1 cellular context compared by ENCODE assay signal in the genomic region with DNA sequence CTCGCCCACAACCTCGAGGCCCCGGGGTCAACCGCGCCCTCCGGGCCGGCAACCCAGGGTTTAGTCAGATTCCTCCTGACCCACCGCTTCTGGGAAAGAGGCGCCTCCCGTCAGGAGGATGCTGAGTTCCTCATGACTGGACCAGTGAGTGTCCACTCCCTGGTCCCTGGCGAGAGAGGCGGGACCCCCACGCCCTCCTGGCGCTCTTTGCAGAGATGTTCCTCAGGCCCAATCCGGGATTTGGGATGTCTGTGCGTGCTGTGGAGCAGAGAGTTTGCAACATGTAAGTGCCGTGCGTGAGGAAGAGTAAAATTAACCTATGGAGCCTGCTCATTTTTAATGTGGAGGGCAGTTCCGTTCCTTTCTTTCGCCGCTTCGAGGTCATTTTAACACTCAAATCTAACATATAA.
A peak's percentile ranks its signal among the peaks of the same experiment; 100 is the strongest.
TF ChIP-seq lines count a peak whose summit lies in the region.

No MANE protein-coding gene starts in this region.

TF ChIP-seq in HepG2, 621 proteins besides CTCF, POLR2A, EP300 and RAD21 (continued from another document and continues in another):
- TF ChIP-seq, protein P1, sequence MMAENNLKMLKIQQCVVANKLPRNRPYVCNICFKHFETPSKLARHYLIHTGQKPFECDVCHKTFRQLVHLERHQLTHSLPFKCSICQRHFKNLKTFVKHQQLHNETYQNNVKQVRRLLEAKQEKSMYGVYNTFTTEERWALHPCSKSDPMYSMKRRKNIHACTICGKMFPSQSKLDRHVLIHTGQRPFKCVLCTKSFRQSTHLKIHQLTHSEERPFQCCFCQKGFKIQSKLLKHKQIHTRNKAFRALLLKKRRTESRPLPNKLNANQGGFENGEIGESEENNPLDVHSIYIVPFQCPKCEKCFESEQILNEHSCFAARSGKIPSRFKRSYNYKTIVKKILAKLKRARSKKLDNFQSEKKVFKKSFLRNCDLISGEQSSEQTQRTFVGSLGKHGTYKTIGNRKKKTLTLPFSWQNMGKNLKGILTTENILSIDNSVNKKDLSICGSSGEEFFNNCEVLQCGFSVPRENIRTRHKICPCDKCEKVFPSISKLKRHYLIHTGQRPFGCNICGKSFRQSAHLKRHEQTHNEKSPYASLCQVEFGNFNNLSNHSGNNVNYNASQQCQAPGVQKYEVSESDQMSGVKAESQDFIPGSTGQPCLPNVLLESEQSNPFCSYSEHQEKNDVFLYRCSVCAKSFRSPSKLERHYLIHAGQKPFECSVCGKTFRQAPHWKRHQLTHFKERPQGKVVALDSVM (CRISPR knock-in tag; IDR thresholded peaks at IDR 0.05): 0 out of 2 replicates have a peak, but pooled peaks have one; percentile 9
- TF ChIP-seq ZNF564 (CRISPR knock-in tag; IDR thresholded peaks at IDR 0.05): peak; percentile 46; the same call in 1 of the 2 replicates
- TF ChIP-seq ZNF3 (CRISPR knock-in tag; IDR thresholded peaks at IDR 0.05): 0 out of 2 replicates have a peak, but pooled peaks have one; percentile 6
- TF ChIP-seq AFF4 (CRISPR knock-in tag; IDR thresholded peaks at IDR 0.05): 0 out of 2 replicates have a peak, but pooled peaks have one; percentile 19
- peak; percentile 94; the same call in 1 of the 2 replicates for TF ChIP-seq ZNF253 (CRISPR knock-in tag; IDR thresholded peaks at IDR 0.05; ENCODE audit: borderline replicate concordance)
- TF ChIP-seq ZFP36L1 (CRISPR knock-in tag; IDR thresholded peaks at IDR 0.05): 0 out of 2 replicates have a peak, but pooled peaks have one; percentile 19
- no peak for TF ChIP-seq ZNF260 (CRISPR knock-in tag; IDR thresholded peaks at IDR 0.05; ENCODE audit: borderline replicate concordance, low read depth)
- TF ChIP-seq KDM5A (IDR thresholded peaks at IDR 0.05; ENCODE audit: borderline replicate concordance, low read length): peak; percentile 54; the same call in 1 of the 2 replicates
- TF ChIP-seq, protein P2, sequence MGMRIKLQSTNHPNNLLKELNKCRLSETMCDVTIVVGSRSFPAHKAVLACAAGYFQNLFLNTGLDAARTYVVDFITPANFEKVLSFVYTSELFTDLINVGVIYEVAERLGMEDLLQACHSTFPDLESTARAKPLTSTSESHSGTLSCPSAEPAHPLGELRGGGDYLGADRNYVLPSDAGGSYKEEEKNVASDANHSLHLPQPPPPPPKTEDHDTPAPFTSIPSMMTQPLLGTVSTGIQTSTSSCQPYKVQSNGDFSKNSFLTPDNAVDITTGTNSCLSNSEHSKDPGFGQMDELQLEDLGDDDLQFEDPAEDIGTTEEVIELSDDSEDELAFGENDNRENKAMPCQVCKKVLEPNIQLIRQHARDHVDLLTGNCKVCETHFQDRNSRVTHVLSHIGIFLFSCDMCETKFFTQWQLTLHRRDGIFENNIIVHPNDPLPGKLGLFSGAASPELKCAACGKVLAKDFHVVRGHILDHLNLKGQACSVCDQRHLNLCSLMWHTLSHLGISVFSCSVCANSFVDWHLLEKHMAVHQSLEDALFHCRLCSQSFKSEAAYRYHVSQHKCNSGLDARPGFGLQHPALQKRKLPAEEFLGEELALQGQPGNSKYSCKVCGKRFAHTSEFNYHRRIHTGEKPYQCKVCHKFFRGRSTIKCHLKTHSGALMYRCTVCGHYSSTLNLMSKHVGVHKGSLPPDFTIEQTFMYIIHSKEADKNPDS (CRISPR knock-in tag; IDR thresholded peaks at IDR 0.05): no peak
- no peak for TF ChIP-seq ZNF776 (CRISPR knock-in tag; IDR thresholded peaks at IDR 0.05)
- TF ChIP-seq, protein P3, sequence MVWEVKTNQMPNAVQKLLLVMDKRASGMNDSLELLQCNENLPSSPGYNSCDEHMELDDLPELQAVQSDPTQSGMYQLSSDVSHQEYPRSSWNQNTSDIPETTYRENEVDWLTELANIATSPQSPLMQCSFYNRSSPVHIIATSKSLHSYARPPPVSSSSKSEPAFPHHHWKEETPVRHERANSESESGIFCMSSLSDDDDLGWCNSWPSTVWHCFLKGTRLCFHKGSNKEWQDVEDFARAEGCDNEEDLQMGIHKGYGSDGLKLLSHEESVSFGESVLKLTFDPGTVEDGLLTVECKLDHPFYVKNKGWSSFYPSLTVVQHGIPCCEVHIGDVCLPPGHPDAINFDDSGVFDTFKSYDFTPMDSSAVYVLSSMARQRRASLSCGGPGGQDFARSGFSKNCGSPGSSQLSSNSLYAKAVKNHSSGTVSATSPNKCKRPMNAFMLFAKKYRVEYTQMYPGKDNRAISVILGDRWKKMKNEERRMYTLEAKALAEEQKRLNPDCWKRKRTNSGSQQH (CRISPR knock-in tag; IDR thresholded peaks at IDR 0.05; ENCODE audit: low read depth): no peak
- 0 out of 2 replicates have a peak, but pooled peaks have one; percentile 1 for TF ChIP-seq ZNF318 (CRISPR knock-in tag; IDR thresholded peaks at IDR 0.05)
- TF ChIP-seq, protein P4, sequence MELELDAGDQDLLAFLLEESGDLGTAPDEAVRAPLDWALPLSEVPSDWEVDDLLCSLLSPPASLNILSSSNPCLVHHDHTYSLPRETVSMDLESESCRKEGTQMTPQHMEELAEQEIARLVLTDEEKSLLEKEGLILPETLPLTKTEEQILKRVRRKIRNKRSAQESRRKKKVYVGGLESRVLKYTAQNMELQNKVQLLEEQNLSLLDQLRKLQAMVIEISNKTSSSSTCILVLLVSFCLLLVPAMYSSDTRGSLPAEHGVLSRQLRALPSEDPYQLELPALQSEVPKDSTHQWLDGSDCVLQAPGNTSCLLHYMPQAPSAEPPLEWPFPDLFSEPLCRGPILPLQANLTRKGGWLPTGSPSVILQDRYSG (CRISPR knock-in tag; IDR thresholded peaks at IDR 0.05): 0 out of 2 replicates have a peak, but pooled peaks have one; percentile 2
- 0 out of 2 replicates have a peak, but pooled peaks have one; percentile 39 for TF ChIP-seq ZHX1 (CRISPR knock-in tag; IDR thresholded peaks at IDR 0.05; ENCODE audit: low read depth)
- TF ChIP-seq ZNF317 (CRISPR knock-in tag; IDR thresholded peaks at IDR 0.05): peak; percentile 53; the same call in 1 of the 2 replicates
- 0 out of 2 replicates have a peak, but pooled peaks have one; percentile 35 for TF ChIP-seq ZNF138 (CRISPR knock-in tag; IDR thresholded peaks at IDR 0.05; ENCODE audit: low read depth)
- no peak for TF ChIP-seq REST (IDR thresholded peaks at IDR 0.05; ENCODE audit: borderline replicate concordance in 1 of 2, low read depth in 1 of 2, low read length in 2 of 2)
- TF ChIP-seq RELA (CRISPR knock-in tag; IDR thresholded peaks at IDR 0.05): no peak
- peak; percentile 69; the same call in 1 of the 2 replicates for TF ChIP-seq ZNF558 (CRISPR knock-in tag; IDR thresholded peaks at IDR 0.05; ENCODE audit: borderline replicate concordance)
- no peak for TF ChIP-seq SALL2 (CRISPR knock-in tag; IDR thresholded peaks at IDR 0.05)
